In the genomic region with DNA sequence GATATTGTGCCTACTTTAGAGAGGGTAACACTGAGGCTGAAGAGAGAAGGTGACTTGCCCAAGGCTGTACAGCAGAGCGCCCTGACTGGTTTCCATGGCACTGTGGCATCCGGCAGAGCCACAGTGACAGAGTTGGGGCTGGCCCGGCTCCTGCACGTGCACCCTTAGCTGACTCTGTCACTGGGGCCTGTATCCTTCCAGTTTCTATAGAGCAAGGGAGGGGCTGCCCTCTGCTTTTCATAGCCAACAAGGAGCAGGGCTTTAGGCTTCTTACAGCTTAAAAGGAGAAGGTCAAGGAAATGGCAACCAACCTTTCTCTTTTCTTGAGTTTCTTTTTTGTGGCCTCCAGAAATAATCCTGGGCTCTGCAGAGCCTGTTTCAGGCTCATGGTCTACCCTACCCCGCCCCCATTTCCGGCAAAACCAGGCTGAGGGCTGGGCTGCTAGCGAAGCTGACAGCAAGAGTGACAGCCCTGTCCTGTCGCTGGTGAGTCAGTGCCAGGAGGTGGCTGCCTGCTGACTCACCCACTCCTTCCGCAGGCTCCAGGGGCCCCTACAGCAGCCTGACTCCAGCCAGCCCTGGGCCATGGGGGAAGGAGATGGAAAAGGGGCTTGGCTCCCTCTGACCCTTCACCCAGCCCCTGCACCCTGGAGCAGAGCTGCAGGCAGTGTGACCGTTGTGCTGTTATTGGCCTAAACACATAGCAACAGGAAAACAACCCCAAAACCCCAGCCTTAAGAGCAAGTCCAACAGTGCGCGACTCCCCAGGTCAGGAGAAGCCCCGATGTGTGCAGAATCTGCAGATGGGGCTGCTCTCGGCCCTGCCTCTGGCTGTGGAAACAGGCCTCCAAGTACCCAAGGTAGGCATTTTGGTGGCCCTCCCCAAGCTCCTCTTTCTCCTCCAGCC, we compare ENCODE assay signal across 8 cellular contexts. TPM values are rescaled to one million over a fixed set of nuclear protein-coding genes. Genes with fewer than 3 reads are reported as not detected.
DNase-seq lines count a peak whose midpoint lies in the region; ATAC-seq and TF ChIP-seq lines count a peak whose summit lies in the region.

No MANE protein-coding gene starts in this region.

- H4K20me1 ChIP-seq in mammary epithelial cell (ENCODE audit: insufficient read depth, low read length) = no peaks in the 10 kb centered on the region

- POLR2A ChIA-PET in WTC11 (lab: Charles Lee) = no interaction called here

- H3K4me1 ChIP-seq in mammary epithelial cell (ENCODE audit: insufficient read depth, low read length) = peaks cover 42% of the 10 kb centered on the region

- no peak overlapping the region for H3K9ac ChIP-seq in mammary epithelial cell (ENCODE audit: insufficient read depth, low read length)

- no peak overlapping the region for H3K4me3 ChIP-seq in H7 (ENCODE audit: insufficient read depth, low read depth, low read length)
- H3K4me3 ChIP-seq in mammary epithelial cell (replicated peaks in 1 of 3; ENCODE audit: insufficient read depth in 1 of 3, low read depth in 2 of 3, low read length in 3 of 3) = no peak overlapping the region

- dilution Hi-C loops in mammary epithelial cell (cut with HindIII; ENCODE audit: low sequenced_read_pairs) = no loop called here

- intact Hi-C loops in mammary epithelial cell (cut with micrococcal nuclease) = no loop called here

- H3K27me3 ChIP-seq in H7 (ENCODE audit: control insufficient read depth, insufficient read depth, low read length) (no peaks in the 10 kb centered on the region), mammary epithelial cell (ENCODE audit: insufficient read depth, low read length) (no peaks in the 10 kb centered on the region)

- peak; percentile 55 for ATAC-seq in WTC11

- no peaks in the 10 kb centered on the region for H3K27me3 Mint-ChIP-seq in WTC11 (ENCODE audit: low read depth)

- peak overlapping the region; percentile 10; the same call in 1 of the 2 replicates for H3K27ac Mint-ChIP-seq in WTC11

- H2AFZ ChIP-seq in mammary epithelial cell (ENCODE audit: low read depth, low read length) = no peak overlapping the region

- TF ChIP-seq POLR2A in GM10847 (IDR thresholded peaks at IDR 0.05; ENCODE audit: extremely low read depth, insufficient read length) = peak; percentile 63

- H3K36me3 Mint-ChIP-seq in WTC11 = no peaks in the 10 kb centered on the region

- 53% methylated on average over 14 of the region's 14 CpGs for WGBS in mammary epithelial cell (ENCODE audit: low coverage, missing lambda C conversion rate)

- no peaks in the 10 kb centered on the region for H3K9me3 Mint-ChIP-seq in WTC11

- in situ Hi-C loops in mammary epithelial cell (cut with MboI; ENCODE audit: low sequenced_read_pairs in 2 of 2) = no loop called here

- H3K9me3 ChIP-seq in mammary epithelial cell (replicated peaks; ENCODE audit: insufficient read depth, low read length) = no peaks in the 10 kb centered on the region

- peak overlapping the region; percentile 8 for H3K27ac ChIP-seq in mammary epithelial cell (ENCODE audit: insufficient read depth, low read depth, low read length)

- H3K4me2 ChIP-seq in mammary epithelial cell (ENCODE audit: insufficient read depth, low read depth, low read length) = peak overlapping the region; percentile 31

- H3K79me2 ChIP-seq in mammary epithelial cell (ENCODE audit: insufficient read depth, low read length) = peaks cover 40% of the 10 kb centered on the region

- CTCF ChIA-PET in WTC11 (lab: Charles Lee) = interaction anchor here (0.8 to 2.3 kb wide), 4 partner anchors 29 to 535 kb away, joined by 3 to 11 read pairs (median 6); a partner anchor contains a TSS
- CTCF ChIA-PET in mammary epithelial cell (lab: Charles Lee; ENCODE audit: low non-redundant PET) = no interaction called here

- H3K36me3 ChIP-seq in H7 (replicated peaks; ENCODE audit: control insufficient read depth, insufficient read depth, low read length) = peaks cover 2% of the 10 kb centered on the region
- no peaks in the 10 kb centered on the region for H3K36me3 ChIP-seq in mammary epithelial cell (ENCODE audit: insufficient read depth, low read length)

- DNase-seq in H7 (peak; percentile 71), Kasumi-1 (lab: John Stamatoyannopoulos, UW) (peak; percentile 94 to 96), WTC11 (ENCODE audit: low spot score) (no peak), mammary epithelial cell (peak; percentile 81), left kidney (ENCODE audit: low read depth, low spot score) (peak; percentile 77), NCI-H1092 treated with DMSO at 0.1 percent for 48 hours (lab: John Stamatoyannopoulos, UW) (no peak)
- peak; percentile 92 for DNase-seq in stimulated activated CD4-positive, alpha-beta T cell treated with anti-CD3 and anti-CD28 coated beads, Interleukin-4, amount 100 ng/mL, for 1 hour

- TF ChIP-seq CTCF in WTC11 (IDR thresholded peaks at IDR 0.05) (no peak), mammary epithelial cell (conservative IDR thresholded peaks at IDR 0.05 in 1 of 2, IDR thresholded peaks at IDR 0.05 in 1 of 2; ENCODE audit: extremely low read depth in 1 of 2, insufficient read depth in 1 of 2, low read depth in 1 of 2, low read length in 2 of 2) (no peak)

- peaks cover 38% of the 10 kb centered on the region for H3K4me1 Mint-ChIP-seq in WTC11

- no TSS peak for BruUV-seq in mammary epithelial cell (replicated peaks; lab: Mats Ljungman, UMichigan)

- no peak overlapping the region for H3K4me3 Mint-ChIP-seq in WTC11

TF ChIP-seq in WTC11, 78 proteins besides CTCF, POLR2A, EP300 and RAD21:
- TF ChIP-seq GABPB1 (CRISPR knock-in tag; IDR thresholded peaks at IDR 0.05) (0 out of 2 replicates have a peak, but pooled peaks have one; percentile 50), CREM (CRISPR knock-in tag; IDR thresholded peaks at IDR 0.05) (no peak)

RNA-seq across cellular contexts. Expression of a gene that starts 29.8 kb away (rescaled TPM):
- 88.8 and 113 TPM in 2 replicates for total RNA-seq in H7 (2014; rRNA removed; shearing (Covaris generic))
- 144 to 211 TPM (median 147 TPM) in 3 replicates for total RNA-seq in WTC11 (2021)
- total RNA-seq in mammary epithelial cell = 10 to 100 TPM; 14.8 to 17.7 TPM
- 13.4 TPM for polyA plus RNA-seq in mammary epithelial cell
- 76.1 TPM for polyA minus RNA-seq in mammary epithelial cell

Comparison
In these comparisons a context has a peak if more than half of its experiments do, and no peak if none do; other contexts are left out.
1. DNase-seq: peak in H7 (single experiment), Kasumi-1 (2 of 2), mammary epithelial cell (single experiment), left kidney (single experiment) and stimulated activated CD4-positive, alpha-beta T cell treated with anti-CD3 and anti-CD28 coated beads, Interleukin-4, amount 100 ng/mL, for 1 hour (single experiment); none in WTC11 (single experiment) and NCI-H1092 treated with DMSO at 0.1 percent for 48 hours (single experiment).